In genomic region chr7:26078437-26079362, GRCh38 we compare ENCODE assay signal across 8 cellular contexts.
DNase-seq lines count a peak whose midpoint lies in the region; ATAC-seq and TF ChIP-seq lines count a peak whose summit lies in the region.

No MANE protein-coding gene starts in this region.

- no peak overlapping the region for H3K27ac Mint-ChIP-seq in mesothelial cell of epicardium

- ATAC-seq in GM19324 (IDR thresholded peaks at IDR 0.05; ENCODE audit: low FRiP score, unreplicated experiment) (peak; percentile 81), HG03442 (IDR thresholded peaks at IDR 0.05; ENCODE audit: unreplicated experiment) (peak; percentile 94)

- no peaks in the 10 kb centered on the region for H3K9me3 ChIP-seq in BE2C

- H3K4me1 ChIP-seq in BE2C = no peaks in the 10 kb centered on the region

- H3K27me3 ChIP-seq in BE2C = peaks cover 58% of the 10 kb centered on the region

- no peaks in the 10 kb centered on the region for H3K9me3 Mint-ChIP-seq in mesothelial cell of epicardium

- H3K36me3 ChIP-seq in BE2C = no peaks in the 10 kb centered on the region

- DNase-seq in BE2C = peak; percentile 75
- peak; percentile 64 for DNase-seq in NCI-H510A (lab: John Stamatoyannopoulos, UW)
- DNase-seq in activated CD4-positive, alpha-beta T cell treated with anti-CD3 and anti-CD28 coated beads for 4 hours = peak; percentile 81 to 85
- peak; percentile 42 for DNase-seq in choroid plexus epithelial cell (ENCODE audit: low read depth)
- peak; percentile 46 to 73 for DNase-seq in mesothelial cell of epicardium (ENCODE audit: low spot score in 2 of 2, unreplicated experiment in 2 of 2)
- peak; percentile 63 to 64 for DNase-seq in stimulated activated CD8-positive, alpha-beta memory T cell treated with anti-CD3 and anti-CD28 coated beads, Interleukin-4, amount 100 ng/mL, for 4 hours (ENCODE audit: low read depth in 2 of 2, low spot score in 1 of 2)

- peaks cover 31% of the 10 kb centered on the region for H3K4me1 Mint-ChIP-seq in mesothelial cell of epicardium

- peak; percentile 55 for TF ChIP-seq CTCF in BE2C (IDR thresholded peaks at IDR 0.05; ENCODE audit: low read depth, low read length)
- TF ChIP-seq CTCF in choroid plexus epithelial cell (conservative IDR thresholded peaks at IDR 0.05; ENCODE audit: low read depth, low read length) = peak; percentile 58
- no peak for TF ChIP-seq CTCF in mesothelial cell of epicardium (IDR thresholded peaks at IDR 0.05; ENCODE audit: unreplicated experiment)

- no peaks in the 10 kb centered on the region for H3K27me3 Mint-ChIP-seq in mesothelial cell of epicardium (ENCODE audit: low read depth)

- H3K36me3 Mint-ChIP-seq in mesothelial cell of epicardium = no peaks in the 10 kb centered on the region

- peak overlapping the region; percentile 42 for H3K4me3 Mint-ChIP-seq in mesothelial cell of epicardium

- no peak overlapping the region for H3K4me3 ChIP-seq in BE2C (ENCODE audit: low read depth, low read length)
- no peak overlapping the region for H3K4me3 ChIP-seq in choroid plexus epithelial cell (ENCODE audit: low read depth, low read length)
